Comparison of ENCODE assay signal across 12 cellular contexts in genomic region chr4:157514711-157515110, GRCh38.
A peak's percentile ranks its signal among the peaks of the same experiment; 100 is the strongest.
DNase-seq lines count a peak whose midpoint lies in the region; ATAC-seq and TF ChIP-seq lines count a peak whose summit lies in the region.
"Had no signal": no experiment of that assay in that cellular context is flagged by ENCODE, and none has a peak within 500 bp of the region (broad histone marks: within the 10 kb centered on the region; RNA-seq: fewer than 3 reads in every experiment).

No MANE protein-coding gene starts in this region.

- no peak for ATAC-seq in GM21737 (IDR thresholded peaks at IDR 0.05; ENCODE audit: unreplicated experiment)

- H3K9me3 ChIP-seq in OCI-LY3 (ENCODE audit: insufficient read depth, low read length), result no peaks in the 10 kb centered on the region
- H3K9me3 ChIP-seq in CD8-positive, alpha-beta memory T cell (ENCODE audit: low read length), result no peaks in the 10 kb centered on the region

- no peak overlapping the region for H3K4me3 Mint-ChIP-seq in CD8-positive, alpha-beta memory T cell
- H3K4me3 Mint-ChIP-seq: B cell had no signal

- H2AFZ ChIP-seq in OCI-LY3 (ENCODE audit: low read depth, low read length), result 0 out of 2 replicates have a peak overlapping the region, but pooled peaks have one; percentile 72

- POLR2A ChIA-PET in CD8-positive, alpha-beta memory T cell (lab: Charles Lee), result no interaction called here

- H3K27me3 Mint-ChIP-seq in CD8-positive, alpha-beta memory T cell, result peaks cover 0 to 2% of the 10 kb centered on the region in 2 donors
- H3K27me3 Mint-ChIP-seq: B cell had no signal

- H3K79me2 ChIP-seq in OCI-LY3 (ENCODE audit: low read length), result no peaks in the 10 kb centered on the region

- H3K36me3 ChIP-seq in H7 (replicated peaks; ENCODE audit: control insufficient read depth, insufficient read depth, low read length) (no peaks in the 10 kb centered on the region), OCI-LY3 (replicated peaks; ENCODE audit: low read depth, low read length) (no peaks in the 10 kb centered on the region)
- no peaks in the 10 kb centered on the region for H3K36me3 ChIP-seq in CD8-positive, alpha-beta memory T cell (ENCODE audit: insufficient read depth, low read length)

- CTCF ChIA-PET in CD8-positive, alpha-beta memory T cell (lab: Charles Lee), result no interaction called here

- H3K27ac Mint-ChIP-seq in CD8-positive, alpha-beta memory T cell, result no peak overlapping the region
- H3K27ac Mint-ChIP-seq: B cell had no signal

- H3K27ac ChIP-seq in 22Rv1 (no peak overlapping the region), OCI-LY3 (ENCODE audit: low read length) (no peak overlapping the region)
- no peak overlapping the region for H3K27ac ChIP-seq in CD8-positive, alpha-beta memory T cell (ENCODE audit: low read depth, low read length)

- H3K27me3 ChIP-seq in H7 (ENCODE audit: control insufficient read depth, insufficient read depth, low read length) (no peaks in the 10 kb centered on the region), OCI-LY3 (ENCODE audit: low read depth, low read length) (no peaks in the 10 kb centered on the region)
- H3K27me3 ChIP-seq in CD8-positive, alpha-beta memory T cell (ENCODE audit: insufficient read depth, low read length, poor library complexity, severe bottlenecking), result no peaks in the 10 kb centered on the region

- H3K4me1 ChIP-seq in OCI-LY3 (ENCODE audit: low read length), result peaks cover 6% of the 10 kb centered on the region; the same call in 1 of the 2 replicates
- no peaks in the 10 kb centered on the region for H3K4me1 ChIP-seq in CD8-positive, alpha-beta memory T cell (ENCODE audit: insufficient read depth, low read length)

- H4K20me1 ChIP-seq in OCI-LY3 (ENCODE audit: insufficient read depth, low read length), result no peaks in the 10 kb centered on the region

- H3K4me3 ChIP-seq in H7 (ENCODE audit: insufficient read depth, low read depth, low read length), result no peak overlapping the region
- H3K4me3 ChIP-seq in OCI-LY3 (ENCODE audit: low read length), result no peak overlapping the region
- no peak overlapping the region for H3K4me3 ChIP-seq in epithelial cell of proximal tubule (ENCODE audit: low read depth, low read length)
- no peak overlapping the region for H3K4me3 ChIP-seq in CD8-positive, alpha-beta memory T cell (ENCODE audit: low read length)

- no peaks in the 10 kb centered on the region for H3K36me3 Mint-ChIP-seq in CD8-positive, alpha-beta memory T cell

- peaks cover 0 to 13% (median 6%) of the 10 kb centered on the region in 5 donors for H3K9me3 Mint-ChIP-seq in CD8-positive, alpha-beta memory T cell

- H3K9ac ChIP-seq in OCI-LY3 (ENCODE audit: low read length), result no peak overlapping the region

- TF ChIP-seq CTCF in 22Rv1 (IDR thresholded peaks at IDR 0.05) (peak; percentile 58), OCI-LY3 (IDR thresholded peaks at IDR 0.05; ENCODE audit: low read depth, low read length) (peak; percentile 81), epithelial cell of proximal tubule (conservative IDR thresholded peaks at IDR 0.05; ENCODE audit: low read depth, low read length) (peak; percentile 44)

- DNase-seq in H7 (peak; percentile 48), epithelial cell of proximal tubule (ENCODE audit: low read depth) (no peak), NOMO-1 treated with DMSO at 0.1 percent for 48 hours (lab: John Stamatoyannopoulos, UW; ENCODE audit: unreplicated experiment) (no peak), AG20443 (ENCODE audit: low spot score) (no peak)
- DNase-seq in CD8-positive, alpha-beta memory T cell, result no peak
- DNase-seq: effector CD8-positive, alpha-beta T cell; NCI-H1105 treated with DMSO at 0.1 percent for 48 hours; T-helper 9 cell had no signal

- H3K4me1 Mint-ChIP-seq in CD8-positive, alpha-beta memory T cell, result no peaks in the 10 kb centered on the region
- H3K4me1 Mint-ChIP-seq: B cell had no signal

- no peak overlapping the region for H3K4me2 ChIP-seq in OCI-LY3 (ENCODE audit: low read length)
